Comparison of ENCODE assay signal across 9 cellular contexts in genomic region chr2:236166781-236167296, GRCh38. TPM values are rescaled to one million over a fixed set of nuclear protein-coding genes. Genes with fewer than 3 reads are reported as not detected.
DNase-seq lines count a peak whose midpoint lies in the region; ATAC-seq, FAIRE-seq and TF ChIP-seq lines count a peak whose summit lies in the region.
"Had no signal": no experiment of that assay in that cellular context is flagged by ENCODE, and none has a peak within 500 bp of the region (broad histone marks: within the 10 kb centered on the region; RNA-seq: fewer than 3 reads in every experiment).

No MANE protein-coding gene starts in this region.

- TF ChIP-seq POLR2A in H54 (IDR thresholded peaks at IDR 0.05; ENCODE audit: low read depth, low read length): no peak

- no peak for TF ChIP-seq CTCF in WERI-Rb-1 (IDR thresholded peaks at IDR 0.05; ENCODE audit: low read depth, low read length)
- TF ChIP-seq CTCF in thoracic aorta (IDR thresholded peaks at IDR 0.05): no peak

- H3K9me3 Mint-ChIP-seq in activated T-cell treated with anti-CD3 and anti-CD28 coated beads, Interleukin-2, amount 50 U/mL, for 4 hours: no peaks in the 10 kb centered on the region

- H3K4me1 Mint-ChIP-seq in activated T-cell treated with anti-CD3 and anti-CD28 coated beads, Interleukin-2, amount 50 U/mL, for 4 hours (ENCODE audit: low read depth): peaks cover 15% of the 10 kb centered on the region

- no peaks in the 10 kb centered on the region for H3K36me3 ChIP-seq in WERI-Rb-1
- no peaks in the 10 kb centered on the region for H3K36me3 ChIP-seq in thoracic aorta

- H3K9me3 ChIP-seq in WERI-Rb-1 (ENCODE audit: severe bottlenecking) (peaks cover 3% of the 10 kb centered on the region), thoracic aorta (no peaks in the 10 kb centered on the region)

- H3K36me3 Mint-ChIP-seq in activated T-cell treated with anti-CD3 and anti-CD28 coated beads, Interleukin-2, amount 50 U/mL, for 4 hours (ENCODE audit: insufficient read depth): no peaks in the 10 kb centered on the region

- H3K4me3 ChIP-seq in WERI-Rb-1 (ENCODE audit: low read depth, low read length): peak overlapping the region; percentile 44
- H3K4me3 ChIP-seq in thoracic aorta: peak overlapping the region; percentile 69

- ATAC-seq in activated T-cell treated with anti-CD3 and anti-CD28 coated beads, Interleukin-2, amount 50 U/mL, for 4 hours: no peak
- ATAC-seq in thoracic aorta (ENCODE audit: insufficient number of reproducible peaks, low FRiP score, low read depth): no peak
- ATAC-seq in HG03342 (IDR thresholded peaks at IDR 0.05; ENCODE audit: unreplicated experiment): no peak
- ATAC-seq in HG02884 (IDR thresholded peaks at IDR 0.05; ENCODE audit: unreplicated experiment): no peak

- H3K27me3 ChIP-seq in WERI-Rb-1 (ENCODE audit: insufficient read depth, low read depth, severe bottlenecking): peaks cover 85% of the 10 kb centered on the region
- peaks cover 24% of the 10 kb centered on the region for H3K27me3 ChIP-seq in thoracic aorta (replicated peaks; ENCODE audit: insufficient read depth)

- H3K4me1 ChIP-seq in thoracic aorta (ENCODE audit: control insufficient read depth in 1 of 2, low read depth in 2 of 2): peaks cover 23 to 60% of the 10 kb centered on the region in 2 donors

- peaks cover 64% of the 10 kb centered on the region for H3K27me3 Mint-ChIP-seq in activated T-cell treated with anti-CD3 and anti-CD28 coated beads, Interleukin-2, amount 50 U/mL, for 4 hours (ENCODE audit: low read depth)

- no peak overlapping the region for H3K27ac ChIP-seq in WERI-Rb-1
- no peak overlapping the region for H3K27ac ChIP-seq in thoracic aorta

- peak overlapping the region; percentile 60 for H3K4me3 Mint-ChIP-seq in activated T-cell treated with anti-CD3 and anti-CD28 coated beads, Interleukin-2, amount 50 U/mL, for 4 hours

- no peak for FAIRE-seq in H54 (lab: Jason Lieb, UNC)

- no peak for DNase-seq in activated T-cell treated with anti-CD3 and anti-CD28 coated beads, Interleukin-2, amount 50 U/mL, for 4 hours
- DNase-seq in activated T-cell treated with anti-CD3 and anti-CD28 coated beads for 4 hours: no peak
- DNase-seq in WERI-Rb-1: no peak
- peak; percentile 58 for DNase-seq in islet precursor cell
- no peak for DNase-seq in thoracic aorta (ENCODE audit: low spot score)
- no peak for DNase-seq in H54 (ENCODE audit: insufficient read length, low spot score)

RNA-seq across cellular contexts. Expression of gene GBX2, which starts 1.3 kb away (rescaled TPM):
- not detected for total RNA-seq in activated T-cell treated with anti-CD3 and anti-CD28 coated beads, Interleukin-2, amount 50 U/mL, for 4 hours
- total RNA-seq in thoracic aorta: not detected
- total RNA-seq: skeletal muscle tissue had no signal
